Comparison of ENCODE assay signal across 8 cellular contexts in the genomic region with DNA sequence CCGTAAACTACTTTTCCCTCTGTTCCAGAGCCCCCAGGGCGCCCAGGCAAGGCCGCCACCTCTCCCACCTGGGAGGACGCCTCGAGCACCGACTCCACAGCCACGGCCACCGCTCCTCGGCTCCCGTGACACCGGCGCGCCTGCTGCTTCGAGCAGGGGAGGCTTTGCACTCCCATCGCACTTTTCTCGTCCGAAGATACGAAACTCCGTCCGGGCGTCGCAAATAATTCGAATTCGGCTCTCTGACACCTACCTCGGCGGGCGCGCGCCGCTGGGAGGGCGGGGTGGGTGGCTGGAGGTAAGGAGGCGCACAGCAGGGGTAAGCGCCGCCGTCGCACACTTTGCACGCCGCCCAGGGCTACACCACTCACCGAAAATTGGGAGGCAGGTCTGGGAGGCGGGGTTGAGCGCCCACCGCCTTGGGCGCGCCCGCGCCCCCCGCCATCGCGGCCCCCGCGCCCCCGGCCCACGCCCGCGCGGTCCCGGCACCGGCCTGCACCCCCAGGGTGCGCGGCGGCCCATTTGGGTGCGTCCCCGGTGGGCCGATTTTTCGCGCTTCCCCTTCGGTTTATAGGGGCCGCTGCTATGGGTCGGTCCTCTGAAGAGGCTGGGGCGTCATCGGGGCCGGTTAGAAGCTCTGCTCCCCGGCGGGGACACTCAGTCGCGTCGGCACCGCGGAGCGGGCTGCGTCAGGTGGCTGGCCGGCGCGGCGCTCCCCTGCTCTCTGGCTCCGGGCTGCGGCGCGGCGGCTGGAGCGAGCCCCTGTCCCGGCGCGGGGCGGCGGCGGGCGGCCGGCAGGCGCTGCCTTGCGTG. TPM values are rescaled to one million over a fixed set of nuclear protein-coding genes. Genes with fewer than 3 reads are reported as not detected.
DNase-seq lines count a peak whose midpoint lies in the region; ATAC-seq, FAIRE-seq and TF ChIP-seq lines count a peak whose summit lies in the region.

No MANE protein-coding gene starts in this region.

- H3K27ac Mint-ChIP-seq in activated naive CD8-positive, alpha-beta T cell treated with anti-CD3 and anti-CD28 coated beads, Interleukin-2, amount 50 U/mL, for 24 hours: peak overlapping the region; percentile 71
- H3K27ac Mint-ChIP-seq in progenitor cell of endocrine pancreas: peak overlapping the region; percentile 96

- no peak for TF ChIP-seq CTCF in progenitor cell of endocrine pancreas (IDR thresholded peaks at IDR 0.05; ENCODE audit: unreplicated experiment)

- FAIRE-seq in urothelium cell line (lab: Jason Lieb, UNC): peak; percentile 61

- H3K27me3 Mint-ChIP-seq in activated naive CD8-positive, alpha-beta T cell treated with anti-CD3 and anti-CD28 coated beads, Interleukin-2, amount 50 U/mL, for 24 hours: peaks cover 4% of the 10 kb centered on the region
- H3K27me3 Mint-ChIP-seq in progenitor cell of endocrine pancreas: no peaks in the 10 kb centered on the region

- ATAC-seq in GM21737 (IDR thresholded peaks at IDR 0.05; ENCODE audit: unreplicated experiment): peak; percentile 30
- ATAC-seq in activated naive CD8-positive, alpha-beta T cell treated with anti-CD3 and anti-CD28 coated beads, Interleukin-2, amount 50 U/mL, for 24 hours: peak; percentile 53
- ATAC-seq in left cardiac atrium: peak; percentile 51 to 54

- peak overlapping the region; percentile 83 for H3K4me3 Mint-ChIP-seq in activated naive CD8-positive, alpha-beta T cell treated with anti-CD3 and anti-CD28 coated beads, Interleukin-2, amount 50 U/mL, for 24 hours
- peak overlapping the region; percentile 88 for H3K4me3 Mint-ChIP-seq in progenitor cell of endocrine pancreas (ENCODE audit: low read depth)

- H3K9me3 Mint-ChIP-seq in activated naive CD8-positive, alpha-beta T cell treated with anti-CD3 and anti-CD28 coated beads, Interleukin-2, amount 50 U/mL, for 24 hours: no peaks in the 10 kb centered on the region
- peaks cover 2% of the 10 kb centered on the region for H3K9me3 Mint-ChIP-seq in progenitor cell of endocrine pancreas (ENCODE audit: low read depth)

- H3K4me1 Mint-ChIP-seq in activated naive CD8-positive, alpha-beta T cell treated with anti-CD3 and anti-CD28 coated beads, Interleukin-2, amount 50 U/mL, for 24 hours: peaks cover 34% of the 10 kb centered on the region
- H3K4me1 Mint-ChIP-seq in progenitor cell of endocrine pancreas (ENCODE audit: low read depth): peaks cover 11% of the 10 kb centered on the region

- H3K36me3 Mint-ChIP-seq in activated naive CD8-positive, alpha-beta T cell treated with anti-CD3 and anti-CD28 coated beads, Interleukin-2, amount 50 U/mL, for 24 hours (ENCODE audit: low read depth): peaks cover 10% of the 10 kb centered on the region
- H3K36me3 Mint-ChIP-seq in progenitor cell of endocrine pancreas (ENCODE audit: insufficient read depth): peaks cover 7% of the 10 kb centered on the region

- intact Hi-C loops in left cardiac atrium (cut with DNase I): loop anchor here in 1 of 2 donors (10.0 kb wide), 1 partner anchor 156 kb away; a partner anchor contains a TSS

- DNase-seq in DMS153 treated with DMSO at 0.1 percent for 48 hours (lab: John Stamatoyannopoulos, UW; ENCODE audit: unreplicated experiment) (peak; percentile 9), M059J (ENCODE audit: low read depth) (peak; percentile 86), SW 1271 (lab: John Stamatoyannopoulos, UW) (peak; percentile 67 to 88), left cardiac atrium (peak; percentile 86), progenitor cell of endocrine pancreas (ENCODE audit: low spot score, unreplicated experiment) (peak; percentile 80), urothelium cell line (ENCODE audit: low spot score) (peak; percentile 93)
- peak; percentile 80 for DNase-seq in activated naive CD8-positive, alpha-beta T cell treated with anti-CD3 and anti-CD28 coated beads, Interleukin-2, amount 50 U/mL, for 24 hours

RNA-seq across cellular contexts. Expression of a gene that starts 36.2 kb away (rescaled TPM):
- total RNA-seq in M059J (2014; rRNA removed; shearing (Covaris generic)): 1,151 and 1,551 TPM in 2 replicates
- total RNA-seq in left cardiac atrium: 1,000 to 10,000 TPM; 1,020 to 1,609 TPM
- 1,570 and 1,613 TPM in 2 replicates for total RNA-seq in progenitor cell of endocrine pancreas

RNA-seq across cellular contexts. Expression of a gene that starts 38.0 kb away (rescaled TPM):
- 1.0 TPM in 1 of 2 replicates, not detected in the other for total RNA-seq in M059J (2014; rRNA removed; shearing (Covaris generic))
- total RNA-seq in left cardiac atrium (under 1 TPM; 0.37 to 0.80 TPM), progenitor cell of endocrine pancreas (4.3 and 4.4 TPM in 2 replicates)

Comparison
In these comparisons a context has a peak if more than half of its experiments do, and no peak if none do; other contexts are left out.
1. Peak in every context shown above with its lines: DNase-seq and ATAC-seq.
2. DNase-seq: peak in every context shown above with its lines; median percentile 93 in urothelium cell line; 86 in M059J; 86 in left cardiac atrium; 80 in activated naive CD8-positive, alpha-beta T cell treated with anti-CD3 and anti-CD28 coated beads, Interleukin-2, amount 50 U/mL, for 24 hours; 80 in progenitor cell of endocrine pancreas; 78 in SW 1271; 9 in DMS153 treated with DMSO at 0.1 percent for 48 hours.